18 cellular contexts compared by ENCODE assay signal in the genomic region with DNA sequence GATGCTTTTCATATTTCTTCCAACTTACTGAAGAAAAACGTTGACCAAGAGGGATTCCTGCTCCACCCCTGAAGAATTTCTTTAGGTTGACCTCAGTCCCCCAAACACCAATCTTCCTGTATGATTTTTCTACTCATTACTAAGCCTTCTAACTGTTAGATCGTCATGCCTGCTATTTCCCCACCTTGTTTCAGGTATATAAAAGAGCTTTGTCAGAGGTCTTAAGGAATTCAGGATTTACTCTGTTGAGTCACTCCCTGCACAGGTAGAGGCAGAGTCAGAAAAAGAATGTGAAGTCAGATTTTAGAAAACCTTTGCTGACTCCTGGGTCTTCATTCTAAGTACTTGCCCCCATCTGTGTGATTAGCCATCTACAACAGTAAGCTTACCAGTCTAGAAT.
"Had no signal": no experiment of that assay in that cellular context is flagged by ENCODE, and none has a peak within 500 bp of the region (broad histone marks: within the 10 kb centered on the region; RNA-seq: fewer than 3 reads in every experiment).

No MANE protein-coding gene starts in this region.

- H3K9me3 ChIP-seq: heart left ventricle, mucosa of descending colon, neutrophil, psoas muscle, right lobe of liver, testis, transverse colon had no signal

- H3K27ac Mint-ChIP-seq: stimulated activated naive B cell treated with anti-CD40 and anti-IgM and Interleukin-4, amounts not matched to agents 10 μg/mL and 1 μg/mL and 100 μg/mL, for 72 hours had no signal

- H3K27me3 ChIP-seq: heart left ventricle, neutrophil, right lobe of liver, testis, transverse colon had no signal

- H3K4me3 ChIP-seq: heart left ventricle, mucosa of descending colon, psoas muscle, right lobe of liver, testis, transverse colon had no signal

- ATAC-seq: heart left ventricle; left lobe of liver; mucosa of descending colon; right lobe of liver; stimulated activated naive B cell treated with anti-CD40 and anti-IgM and Interleukin-4, amounts not matched to agents 10 μg/mL and 1 μg/mL and 100 μg/mL, for 72 hours had no signal

- DNase-seq: effector memory CD4-positive, alpha-beta T cell; foreskin melanocyte; heart left ventricle; hippocampal formation; kidney glomerular epithelial cell; mucosa of descending colon; naive thymus-derived CD8-positive, alpha-beta T cell; psoas muscle; retina; right lobe of liver; stimulated activated CD4-positive, alpha-beta T cell treated with anti-CD3 and anti-CD28 coated beads, Interleukin-2, amount 100 ng/mL, for 24 hours; stimulated activated CD4-positive, alpha-beta T cell treated with anti-CD3 and anti-CD28 coated beads, Interleukin-4, amount 100 ng/mL, for 4 hours; stimulated activated naive B cell treated with anti-CD40 and anti-IgM and Interleukin-4, amounts not matched to agents 10 μg/mL and 1 μg/mL and 100 μg/mL, for 72 hours; testis; transverse colon had no signal

- H3K4me3 Mint-ChIP-seq: stimulated activated naive B cell treated with anti-CD40 and anti-IgM and Interleukin-4, amounts not matched to agents 10 μg/mL and 1 μg/mL and 100 μg/mL, for 72 hours; stimulated activated naive CD8-positive, alpha-beta T cell treated with anti-CD3 and anti-CD28 coated beads, Interleukin-15, amount 100 ng/mL, for 72 hours had no signal

- H3K36me3 ChIP-seq: right lobe of liver had no signal

- H3K27ac ChIP-seq: heart left ventricle, neutrophil, psoas muscle, right lobe of liver, testis, transverse colon had no signal

- H3K27me3 Mint-ChIP-seq: naive thymus-derived CD8-positive, alpha-beta T cell; stimulated activated naive B cell treated with anti-CD40 and anti-IgM and Interleukin-4, amounts not matched to agents 10 μg/mL and 1 μg/mL and 100 μg/mL, for 72 hours; stimulated activated naive CD8-positive, alpha-beta T cell treated with anti-CD3 and anti-CD28 coated beads, Interleukin-15, amount 100 ng/mL, for 72 hours had no signal

- H3K4me1 ChIP-seq: psoas muscle, right lobe of liver, testis, transverse colon had no signal

- H3K9me3 Mint-ChIP-seq: naive thymus-derived CD8-positive, alpha-beta T cell; stimulated activated naive B cell treated with anti-CD40 and anti-IgM and Interleukin-4, amounts not matched to agents 10 μg/mL and 1 μg/mL and 100 μg/mL, for 72 hours; stimulated activated naive CD8-positive, alpha-beta T cell treated with anti-CD3 and anti-CD28 coated beads, Interleukin-15, amount 100 ng/mL, for 72 hours had no signal
